Comparison of ENCODE assay signal across 7 cellular contexts in genomic region chr1:184152502-184152901, GRCh38.
A peak's percentile ranks its signal among the peaks of the same experiment; 100 is the strongest.
DNase-seq lines count a peak whose midpoint lies in the region; ATAC-seq lines count a peak whose summit lies in the region.

No MANE protein-coding gene starts in this region.

- peaks cover 12 to 35% (median 20%) of the 10 kb centered on the region in 5 donors for H3K4me1 ChIP-seq in subcutaneous abdominal adipose tissue (ENCODE audit: control insufficient read depth in 5 of 5, insufficient read depth in 5 of 5, low read length in 5 of 5)

- H3K36me3 ChIP-seq in subcutaneous abdominal adipose tissue (ENCODE audit: control insufficient read depth in 5 of 5, insufficient read depth in 5 of 5, low read length in 5 of 5): no peaks in the 10 kb centered on the region

- H3K27me3 ChIP-seq in subcutaneous abdominal adipose tissue (ENCODE audit: control insufficient read depth in 5 of 5, insufficient read depth in 4 of 5, low read length in 5 of 5): peaks cover 0 to 5% (median 0%) of the 10 kb centered on the region in 5 donors

- peaks cover 47% of the 10 kb centered on the region for H3K27me3 Mint-ChIP-seq in activated naive CD8-positive, alpha-beta T cell treated with anti-CD3 and anti-CD28 coated beads for 36 hours

- peak overlapping the region; percentile 62 for H3K4me3 Mint-ChIP-seq in activated naive CD8-positive, alpha-beta T cell treated with anti-CD3 and anti-CD28 coated beads for 36 hours

- H3K27ac Mint-ChIP-seq in activated naive CD8-positive, alpha-beta T cell treated with anti-CD3 and anti-CD28 coated beads for 36 hours: no peak overlapping the region

- H3K27ac ChIP-seq in subcutaneous abdominal adipose tissue (ENCODE audit: low read depth, low read length): peak overlapping the region; percentile 87

- H3K36me3 Mint-ChIP-seq in activated naive CD8-positive, alpha-beta T cell treated with anti-CD3 and anti-CD28 coated beads for 36 hours: no peaks in the 10 kb centered on the region

- DNase-seq in M059J (ENCODE audit: low read depth): peak; percentile 28
- DNase-seq in activated naive CD8-positive, alpha-beta T cell treated with anti-CD3 and anti-CD28 coated beads for 36 hours: no peak
- DNase-seq in left kidney (ENCODE audit: low read depth, low spot score): peak; percentile 55
- no peak for DNase-seq in hippocampal formation (lab: John Stamatoyannopoulos, UW)
- DNase-seq in GM19240 (ENCODE audit: insufficient read length, low spot score): no peak

- H3K9ac ChIP-seq in subcutaneous abdominal adipose tissue (ENCODE audit: low read length in 5 of 5): peak overlapping the region in 3 of 5 donors; percentile 67 to 73 (median 69)

- H3K4me3 ChIP-seq in subcutaneous abdominal adipose tissue (ENCODE audit: low read depth in 1 of 5, low read length in 5 of 5): peak overlapping the region; percentile 15 to 72 (median 72)

- no peaks in the 10 kb centered on the region for H3K9me3 Mint-ChIP-seq in activated naive CD8-positive, alpha-beta T cell treated with anti-CD3 and anti-CD28 coated beads for 36 hours

- no peaks in the 10 kb centered on the region for H3K9me3 ChIP-seq in subcutaneous abdominal adipose tissue (ENCODE audit: control insufficient read depth in 5 of 5, low read length in 5 of 5)

- H3K4me1 Mint-ChIP-seq in activated naive CD8-positive, alpha-beta T cell treated with anti-CD3 and anti-CD28 coated beads for 36 hours: peaks cover 13% of the 10 kb centered on the region

- no peak for ATAC-seq in GM21515 (IDR thresholded peaks at IDR 0.05; ENCODE audit: unreplicated experiment)

Comparison
In these comparisons a context has a peak if more than half of its experiments do, and no peak if none do; other contexts are left out.
1. DNase-seq: peak in M059J (single experiment) and left kidney (single experiment); none in activated naive CD8-positive, alpha-beta T cell treated with anti-CD3 and anti-CD28 coated beads for 36 hours (single experiment), hippocampal formation (0 of 2) and GM19240 (single experiment).